ENCODE assay signal across 2 cellular contexts in the genomic region with DNA sequence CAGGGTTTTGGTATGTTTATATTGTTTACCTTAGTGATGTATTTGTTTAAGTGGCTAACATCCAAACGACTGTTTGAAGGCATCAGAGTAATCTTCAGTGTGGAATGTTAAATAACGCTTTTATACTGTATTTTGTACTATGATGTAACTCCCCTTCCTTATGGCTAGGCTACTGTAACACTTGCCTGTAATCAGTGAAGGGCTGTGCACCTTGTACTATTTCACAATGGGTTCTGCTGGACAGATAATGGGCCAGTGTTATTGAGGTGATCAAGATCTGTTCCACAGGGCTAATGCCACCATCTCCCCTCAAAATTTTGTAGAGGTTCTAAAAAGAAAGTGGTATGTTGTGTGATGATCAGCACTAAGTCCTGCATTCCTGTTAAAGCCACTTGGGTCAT.
TF ChIP-seq lines count a peak whose summit lies in the region.

No MANE protein-coding gene starts in this region.

TF ChIP-seq in IMR-90, 13 proteins besides CTCF, POLR2A, EP300 and RAD21:
- peak; percentile 70 for TF ChIP-seq CEBPB (IDR thresholded peaks at IDR 0.05; ENCODE audit: low read depth, low read length)

TF ChIP-seq in liver, 16 proteins besides CTCF, POLR2A, EP300 and RAD21:
- TF ChIP-seq SP1 (IDR thresholded peaks at IDR 0.05): peak; percentile 50
- TF ChIP-seq, protein P1, sequence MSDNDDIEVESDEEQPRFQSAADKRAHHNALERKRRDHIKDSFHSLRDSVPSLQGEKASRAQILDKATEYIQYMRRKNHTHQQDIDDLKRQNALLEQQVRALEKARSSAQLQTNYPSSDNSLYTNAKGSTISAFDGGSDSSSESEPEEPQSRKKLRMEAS (IDR thresholded peaks at IDR 0.05): peak; percentile 31
- peak in 1 of 2 donors; percentile 27 for TF ChIP-seq EGR1 (IDR thresholded peaks at IDR 0.05; ENCODE audit: low read depth in 2 of 2)
- TF ChIP-seq RXRA (IDR thresholded peaks at IDR 0.05): peak; percentile 67 to 82
- peak in 1 of 2 donors; percentile 56 for TF ChIP-seq JUND (IDR thresholded peaks at IDR 0.05)
- peak; percentile 78 for TF ChIP-seq HNF4G (IDR thresholded peaks at IDR 0.05)
- TF ChIP-seq, protein P2, sequence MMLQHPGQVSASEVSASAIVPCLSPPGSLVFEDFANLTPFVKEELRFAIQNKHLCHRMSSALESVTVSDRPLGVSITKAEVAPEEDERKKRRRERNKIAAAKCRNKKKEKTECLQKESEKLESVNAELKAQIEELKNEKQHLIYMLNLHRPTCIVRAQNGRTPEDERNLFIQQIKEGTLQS (IDR thresholded peaks at IDR 0.05): peak; percentile 66
- TF ChIP-seq YY1 (IDR thresholded peaks at IDR 0.05): peak; percentile 17
- peak; percentile 90 to 91 for TF ChIP-seq HNF4A (conservative IDR thresholded peaks at IDR 0.05)
